In the genomic region with DNA sequence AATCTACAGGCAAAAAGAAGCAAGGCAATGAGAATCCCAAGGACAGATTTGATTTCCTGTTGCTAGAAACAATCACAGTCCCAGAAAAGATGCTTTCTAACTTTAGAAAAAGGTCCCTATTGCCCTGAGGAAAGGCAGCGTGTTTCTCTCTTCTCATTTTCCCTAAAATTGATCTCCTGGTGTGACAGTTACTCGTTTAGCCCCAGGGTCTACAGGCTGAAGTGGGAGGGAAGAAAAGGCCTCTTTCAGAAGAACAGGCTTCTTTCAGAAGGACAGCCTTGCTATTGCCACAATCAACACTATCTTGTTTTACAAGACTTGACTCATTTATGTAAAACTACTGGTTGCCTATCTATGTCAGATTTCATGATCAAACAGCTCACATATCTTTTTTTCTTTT, we compare ENCODE assay signal across 1 cellular context.
TF ChIP-seq lines count a peak whose summit lies in the region.

No MANE protein-coding gene starts in this region.

TF ChIP-seq in GM23338, 12 proteins besides CTCF, POLR2A, EP300 and RAD21 (continued from another document):
- TF ChIP-seq ZNF462 (CRISPR knock-in tag; IDR thresholded peaks at IDR 0.05), result no peak
- no peak for TF ChIP-seq POLR2AphosphoS5 (IDR thresholded peaks at IDR 0.05; ENCODE audit: low read depth)
- no peak for TF ChIP-seq CREB1 (CRISPR knock-in tag; IDR thresholded peaks at IDR 0.05; ENCODE audit: low read depth)
